ENCODE assay signal across 26 cellular contexts in genomic region chr11:80197155-80197554, GRCh38.
"Had no signal": no experiment of that assay in that cellular context is flagged by ENCODE, and none has a peak within 500 bp of the region (broad histone marks: within the 10 kb centered on the region; RNA-seq: fewer than 3 reads in every experiment).

No MANE protein-coding gene starts in this region.

- H3K4me3 Mint-ChIP-seq: activated CD4-positive, alpha-beta memory T cell treated with anti-CD3 and anti-CD28 coated beads, Interleukin-2, amount 10 ng/mL, durations not matched to agents 7 days and 5 days; activated CD4-positive, alpha-beta T cell treated with anti-CD3 and anti-CD28 coated beads for 36 hours; activated naive CD4-positive, alpha-beta T cell treated with anti-CD3 and anti-CD28 coated beads, Interleukin-2, amount 50 U/mL, for 24 hours; activated T-helper 1 cell treated with anti-CD3 and anti-CD28 coated beads, Interleukin-12 subunit alpha, Interleukin-12 subunit beta, Interleukin-2, Interleukin-4 antibody, amounts not matched to agents 30 ng/mL and 10 ng/mL and 1 ng/mL, durations not matched to agents 14 hours and 24 hours and 36 hours; central memory CD8-positive, alpha-beta T cell; T-helper 1 cell treated with Interleukin-12 subunit alpha and Interleukin-12 subunit beta and Interleukin-4 antibody, amounts not matched to agents 30 μg/mL and 1 μg/mL, for 36 hours had no signal

- H3K27ac Mint-ChIP-seq: activated CD4-positive, alpha-beta memory T cell treated with anti-CD3 and anti-CD28 coated beads, Interleukin-2, amount 10 ng/mL, durations not matched to agents 7 days and 5 days; activated CD4-positive, alpha-beta T cell treated with anti-CD3 and anti-CD28 coated beads for 36 hours; activated naive CD4-positive, alpha-beta T cell treated with anti-CD3 and anti-CD28 coated beads, Interleukin-2, amount 50 U/mL, for 24 hours; activated T-helper 1 cell treated with anti-CD3 and anti-CD28 coated beads, Interleukin-12 subunit alpha, Interleukin-12 subunit beta, Interleukin-2, Interleukin-4 antibody, amounts not matched to agents 30 ng/mL and 10 ng/mL and 1 ng/mL, durations not matched to agents 14 hours and 24 hours and 36 hours; T-helper 1 cell treated with Interleukin-12 subunit alpha and Interleukin-12 subunit beta and Interleukin-4 antibody, amounts not matched to agents 30 μg/mL and 1 μg/mL, for 36 hours had no signal

- H3K4me3 ChIP-seq: Peyer's patch, SJSA1 had no signal

- H3K27me3 ChIP-seq: Peyer's patch, SJSA1 had no signal

- H3K36me3 Mint-ChIP-seq: activated naive CD4-positive, alpha-beta T cell treated with anti-CD3 and anti-CD28 coated beads, Interleukin-2, amount 50 U/mL, for 24 hours had no signal

- H3K4me1 Mint-ChIP-seq: activated CD4-positive, alpha-beta memory T cell treated with anti-CD3 and anti-CD28 coated beads, Interleukin-2, amount 10 ng/mL, durations not matched to agents 7 days and 5 days; activated CD4-positive, alpha-beta T cell treated with anti-CD3 and anti-CD28 coated beads for 36 hours; activated naive CD4-positive, alpha-beta T cell treated with anti-CD3 and anti-CD28 coated beads, Interleukin-2, amount 50 U/mL, for 24 hours; central memory CD8-positive, alpha-beta T cell had no signal

- ATAC-seq: activated CD4-positive, alpha-beta T cell treated with anti-CD3 and anti-CD28 coated beads for 36 hours; SK-N-SH treated with all-trans-retinoic acid at 6 μM for 48 hours had no signal

- H3K27me3 Mint-ChIP-seq: activated CD4-positive, alpha-beta memory T cell treated with anti-CD3 and anti-CD28 coated beads, Interleukin-2, amount 10 ng/mL, durations not matched to agents 7 days and 5 days; activated CD4-positive, alpha-beta T cell treated with anti-CD3 and anti-CD28 coated beads for 36 hours; activated naive CD4-positive, alpha-beta T cell treated with anti-CD3 and anti-CD28 coated beads, Interleukin-2, amount 50 U/mL, for 24 hours; central memory CD8-positive, alpha-beta T cell had no signal

- H3K4me2 ChIP-seq: KMS-11 had no signal

- H3K4me1 ChIP-seq: Peyer's patch, SJSA1 had no signal

- H3K36me3 ChIP-seq: Peyer's patch, SJSA1, WERI-Rb-1 had no signal

- H3K27ac ChIP-seq: KMS-11, Peyer's patch, RWPE1, SJSA1, WERI-Rb-1 had no signal

- H3K9me3 ChIP-seq: Peyer's patch, SJSA1 had no signal

- DNase-seq: activated CD4-positive, alpha-beta memory T cell treated with anti-CD3 and anti-CD28 coated beads, Interleukin-2, amount 10 ng/mL, durations not matched to agents 7 days and 5 days; activated CD4-positive, alpha-beta T cell treated with anti-CD3 and anti-CD28 coated beads for 36 hours; activated CD4-positive, alpha-beta T cell treated with anti-CD3 and anti-CD28 coated beads, Interleukin-2, amount 50 U/mL, for 1 hour; activated CD8-positive, alpha-beta memory T cell treated with anti-CD3 and anti-CD28 coated beads, Interleukin-2, amount 50 U/mL, for 48 hours; activated effector memory CD4-positive, alpha-beta T cell treated with Interleukin-2 at 50 U/mL for 16 hours; activated naive CD4-positive, alpha-beta T cell; activated T-cell treated with anti-CD3 and anti-CD28 coated beads, Interleukin-2, amount 50 U/mL, for 1 hour; aorta; NCI-H1417; NCI-H1930; NCI-H2171 treated with DMSO at 0.1 percent for 48 hours; NCI-H226; NCI-H526 treated with DMSO at 0.1 percent for 48 hours; NCI-H82; Peyer's patch; SHP77; SW 1271; WERI-Rb-1 had no signal
